In the genomic region with DNA sequence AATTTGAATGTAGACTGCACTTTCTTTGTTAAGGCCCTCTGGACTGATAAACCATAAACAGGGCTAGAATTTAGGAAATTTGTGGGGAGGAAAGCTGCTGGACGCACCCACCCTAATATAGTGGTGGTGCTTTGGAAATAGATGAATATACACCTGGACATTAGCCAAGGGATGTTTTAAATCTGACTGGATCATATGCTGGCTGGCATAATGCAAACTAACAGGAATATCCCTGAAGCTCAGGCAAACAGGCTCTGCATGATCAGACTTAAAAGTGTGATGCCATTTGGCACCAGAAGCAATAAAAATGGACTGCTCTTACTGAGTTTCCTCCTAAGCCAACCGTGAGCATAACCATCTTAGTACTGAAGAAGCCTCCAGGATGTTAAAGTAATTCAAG, we compare ENCODE assay signal across 19 cellular contexts.
"Had no signal": no experiment of that assay in that cellular context is flagged by ENCODE, and none has a peak within 500 bp of the region (broad histone marks: within the 10 kb centered on the region; RNA-seq: fewer than 3 reads in every experiment).

No MANE protein-coding gene starts in this region.

- H3K9me3 ChIP-seq: ascending aorta, lower lobe of right lung, tibial artery, vagina had no signal

- H3K4me3 ChIP-seq: ascending aorta, coronary artery, lower lobe of right lung, spleen, tibial artery, vagina had no signal

- H3K27me3 ChIP-seq: ascending aorta, spleen, tibial artery, vagina had no signal

- H3K4me1 ChIP-seq: ascending aorta, lower lobe of right lung, spleen, tibial artery, vagina had no signal

- ATAC-seq: activated CD4-positive, alpha-beta T cell treated with anti-CD3 and anti-CD28 coated beads for 36 hours; activated CD8-positive, alpha-beta T cell treated with anti-CD3 and anti-CD28 coated beads, Interleukin-2, amount 10 ng/mL, durations not matched to agents 7 days and 5 days; activated naive CD8-positive, alpha-beta T cell treated with anti-CD3 and anti-CD28 coated beads, Interleukin-2, amount 50 U/mL, for 24 hours; lower lobe of right lung; right cardiac atrium; stimulated activated memory B cell treated with anti-CD40 and anti-IgM and Interleukin-4, amounts not matched to agents 10 μg/mL and 1 μg/mL and 100 μg/mL, for 72 hours had no signal

- DNase-seq: activated CD4-positive, alpha-beta T cell treated with anti-CD3 and anti-CD28 coated beads for 36 hours; activated CD8-positive, alpha-beta T cell treated with anti-CD3 and anti-CD28 coated beads, Interleukin-2, amount 10 ng/mL, durations not matched to agents 7 days and 5 days; activated naive CD4-positive, alpha-beta T cell treated with Interleukin-2 at 50 U/mL for 16 hours; activated naive CD8-positive, alpha-beta T cell treated with anti-CD3 and anti-CD28 coated beads, Interleukin-2, amount 50 U/mL, for 24 hours; caudate nucleus; effector CD4-positive, alpha-beta T cell; lower lobe of right lung; naive B cell; posterior cingulate gyrus; spleen; stimulated activated CD4-positive, alpha-beta T cell treated with anti-CD3 and anti-CD28 coated beads, Interleukin-1b, Interleukin-23, amount 100 ng/mL, for 48 hours; tibial artery; WERI-Rb-1 had no signal

- H3K27ac ChIP-seq: ascending aorta, coronary artery, lower lobe of right lung, spleen, tibial artery, vagina, WERI-Rb-1 had no signal

- FAIRE-seq: endothelial cell of umbilical vein had no signal

- H3K36me3 ChIP-seq: ascending aorta, lower lobe of right lung, spleen, tibial artery, vagina, WERI-Rb-1 had no signal
